1 cellular context compared by ENCODE assay signal in genomic region chr18:29004921-29005320, GRCh38.
TF ChIP-seq lines count a peak whose summit lies in the region.

No MANE protein-coding gene starts in this region.

TF ChIP-seq in WTC11, 78 proteins besides CTCF, POLR2A, EP300 and RAD21 (continued from another document):
- TF ChIP-seq, protein P1, sequence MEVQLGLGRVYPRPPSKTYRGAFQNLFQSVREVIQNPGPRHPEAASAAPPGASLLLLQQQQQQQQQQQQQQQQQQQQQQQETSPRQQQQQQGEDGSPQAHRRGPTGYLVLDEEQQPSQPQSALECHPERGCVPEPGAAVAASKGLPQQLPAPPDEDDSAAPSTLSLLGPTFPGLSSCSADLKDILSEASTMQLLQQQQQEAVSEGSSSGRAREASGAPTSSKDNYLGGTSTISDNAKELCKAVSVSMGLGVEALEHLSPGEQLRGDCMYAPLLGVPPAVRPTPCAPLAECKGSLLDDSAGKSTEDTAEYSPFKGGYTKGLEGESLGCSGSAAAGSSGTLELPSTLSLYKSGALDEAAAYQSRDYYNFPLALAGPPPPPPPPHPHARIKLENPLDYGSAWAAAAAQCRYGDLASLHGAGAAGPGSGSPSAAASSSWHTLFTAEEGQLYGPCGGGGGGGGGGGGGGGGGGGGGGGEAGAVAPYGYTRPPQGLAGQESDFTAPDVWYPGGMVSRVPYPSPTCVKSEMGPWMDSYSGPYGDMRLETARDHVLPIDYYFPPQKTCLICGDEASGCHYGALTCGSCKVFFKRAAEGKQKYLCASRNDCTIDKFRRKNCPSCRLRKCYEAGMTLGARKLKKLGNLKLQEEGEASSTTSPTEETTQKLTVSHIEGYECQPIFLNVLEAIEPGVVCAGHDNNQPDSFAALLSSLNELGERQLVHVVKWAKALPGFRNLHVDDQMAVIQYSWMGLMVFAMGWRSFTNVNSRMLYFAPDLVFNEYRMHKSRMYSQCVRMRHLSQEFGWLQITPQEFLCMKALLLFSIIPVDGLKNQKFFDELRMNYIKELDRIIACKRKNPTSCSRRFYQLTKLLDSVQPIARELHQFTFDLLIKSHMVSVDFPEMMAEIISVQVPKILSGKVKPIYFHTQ (CRISPR knock-in tag; IDR thresholded peaks at IDR 0.05): no peak
